ENCODE assay signal across 4 cellular contexts in genomic region chr10:129920187-129920586, GRCh38. TPM values are rescaled to one million over a fixed set of nuclear protein-coding genes. Genes with fewer than 3 reads are reported as not detected.
"Had no signal": no experiment of that assay in that cellular context is flagged by ENCODE, and none has a peak within 500 bp of the region (broad histone marks: within the 10 kb centered on the region; RNA-seq: fewer than 3 reads in every experiment).

No MANE protein-coding gene starts in this region.

RNA-seq across cellular contexts. Expression of gene EBF3, which starts 43.9 kb away (rescaled TPM):
- total RNA-seq: MCF 10A, NCI-H460, OCI-LY7, PC-9 had no signal
